In the genomic region with DNA sequence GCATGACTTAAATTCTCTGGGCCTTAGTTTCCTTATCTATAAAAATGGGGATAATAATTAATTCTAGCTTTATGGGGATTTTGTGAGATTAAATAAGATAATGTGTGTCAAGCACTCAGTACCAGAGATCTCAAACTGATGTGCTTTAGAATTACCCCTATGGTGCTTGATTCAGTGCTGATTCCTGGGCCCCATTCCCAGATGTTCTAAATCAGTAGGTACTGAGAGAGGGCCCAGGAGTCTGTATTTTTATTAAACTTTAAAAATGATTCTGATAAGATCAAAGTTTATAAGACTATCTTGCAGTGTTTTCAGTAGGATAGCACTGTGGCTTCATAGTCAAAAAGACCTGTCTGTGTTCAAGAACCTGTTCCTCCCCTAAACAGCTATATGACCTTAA, we compare ENCODE assay signal across 30 cellular contexts.
"Had no signal": no experiment of that assay in that cellular context is flagged by ENCODE, and none has a peak within 500 bp of the region (broad histone marks: within the 10 kb centered on the region; RNA-seq: fewer than 3 reads in every experiment).

No MANE protein-coding gene starts in this region.

- ATAC-seq: activated CD4-positive, CD25-positive, alpha-beta regulatory T cell treated with anti-CD3 and anti-CD28 coated beads, Interleukin-2, amount 50 U/mL, for 24 hours; activated CD8-positive, alpha-beta T cell treated with anti-CD3 and anti-CD28 coated beads for 36 hours; activated naive CD4-positive, alpha-beta T cell treated with anti-CD3 and anti-CD28 coated beads, Interleukin-2, amount 50 U/mL, for 72 hours; activated T-cell treated with anti-CD3 and anti-CD28 coated beads, Interleukin-2, amount 50 U/mL, for 4 hours; activated T-helper 17 cell treated with anti-CD3 and anti-CD28 coated beads, Interleukin-2, amount 50 U/mL, for 72 hours; effector memory CD8-positive, alpha-beta T cell; gastroesophageal sphincter; heart right ventricle; T-helper 17 cell had no signal

- H3K36me3 ChIP-seq: ascending aorta, breast epithelium, cardiac muscle cell, esophagus squamous epithelium, gastroesophageal sphincter, heart right ventricle, WERI-Rb-1 had no signal

- H3K4me3 ChIP-seq: ascending aorta, breast epithelium, cardiac muscle cell, coronary artery, esophagus squamous epithelium, gastroesophageal sphincter, heart right ventricle had no signal

- H3K4me1 ChIP-seq: ascending aorta, breast epithelium, esophagus squamous epithelium, gastroesophageal sphincter, heart right ventricle had no signal

- H3K9me3 ChIP-seq: ascending aorta, breast epithelium, esophagus squamous epithelium, gastroesophageal sphincter, heart right ventricle had no signal

- DNase-seq: activated B cell treated with CpG ODN at 0.5 μM for 24 hours; activated CD4-positive, alpha-beta T cell treated with anti-CD3 and anti-CD28 coated beads for 48 hours; activated CD4-positive, alpha-beta T cell treated with anti-CD3 and anti-CD28 coated beads, Interleukin-2, amount 50 U/mL, for 1 hour; activated CD4-positive, alpha-beta T cell treated with anti-CD3 and anti-CD28 coated beads, Interleukin-2, amount 50 U/mL, for 48 hours; activated CD8-positive, alpha-beta memory T cell treated with anti-CD3 and anti-CD28 coated beads for 24 hours; activated CD8-positive, alpha-beta T cell treated with anti-CD3 and anti-CD28 coated beads for 36 hours; activated effector memory CD4-positive, alpha-beta T cell treated with Interleukin-2 at 50 U/mL for 16 hours; activated gamma-delta T cell treated with Interleukin-2 at 50 U/mL for 16 hours; activated naive CD4-positive, alpha-beta T cell treated with Interleukin-2 at 50 U/mL for 16 hours; activated naive CD8-positive, alpha-beta T cell treated with anti-CD3 and anti-CD28 coated beads, Interleukin-2, amount 10 ng/mL, durations not matched to agents 7 days and 5 days; activated T-cell treated with anti-CD3 and anti-CD28 coated beads, Interleukin-2, amount 50 U/mL, for 4 hours; dermis blood vessel endothelial cell; effector CD4-positive, alpha-beta T cell; effector memory CD8-positive, alpha-beta T cell; erythroblast; esophagus squamous epithelium; foreskin melanocyte; heart right ventricle; T-helper 1 cell; T-helper 17 cell; T1000; WERI-Rb-1 had no signal

- H3K27ac ChIP-seq: ascending aorta, breast epithelium, cardiac muscle cell, coronary artery, esophagus squamous epithelium, gastroesophageal sphincter, heart right ventricle, WERI-Rb-1 had no signal

- H3K27me3 ChIP-seq: ascending aorta, breast epithelium, cardiac muscle cell, esophagus squamous epithelium, gastroesophageal sphincter, heart right ventricle had no signal
